ENCODE assay signal across 21 cellular contexts in genomic region chr9:134869554-134870310, GRCh38. TPM values are rescaled to one million over a fixed set of nuclear protein-coding genes. Genes with fewer than 3 reads are reported as not detected.
DNase-seq lines count a peak whose midpoint lies in the region; TF ChIP-seq lines count a peak whose summit lies in the region.
"Had no signal": no experiment of that assay in that cellular context is flagged by ENCODE, and none has a peak within 500 bp of the region (broad histone marks: within the 10 kb centered on the region; RNA-seq: fewer than 3 reads in every experiment).

No MANE protein-coding gene starts in this region.

- TF ChIP-seq CTCF in GM13977 (IDR thresholded peaks at IDR 0.05; ENCODE audit: extremely low read depth, insufficient read depth, missing control alignments) = no peak
- TF ChIP-seq CTCF in OCI-LY1 (IDR thresholded peaks at IDR 0.05; ENCODE audit: low read length) = no peak
- TF ChIP-seq CTCF in endodermal cell (conservative IDR thresholded peaks at IDR 0.05) = no peak

- H3K4me1 ChIP-seq in OCI-LY1 (ENCODE audit: insufficient read depth, low read length, severe bottlenecking) (peaks cover 33% of the 10 kb centered on the region), endodermal cell (ENCODE audit: control insufficient read depth, insufficient read depth, low read length) (no peaks in the 10 kb centered on the region)

- H3K79me2 ChIP-seq in OCI-LY1 (ENCODE audit: insufficient read depth, low read length) = peaks cover 60% of the 10 kb centered on the region

- H3K27me3 ChIP-seq in OCI-LY1 (ENCODE audit: insufficient read depth, low read length) (no peaks in the 10 kb centered on the region), endodermal cell (ENCODE audit: control insufficient read depth, insufficient read depth, low read length, poor library complexity, severe bottlenecking) (no peaks in the 10 kb centered on the region)
- H3K27me3 ChIP-seq: SJCRH30 had no signal

- H3K36me3 ChIP-seq in OCI-LY1 (ENCODE audit: insufficient read depth, low read length) = peaks cover 57% of the 10 kb centered on the region
- H3K36me3 ChIP-seq in endodermal cell (ENCODE audit: control insufficient read depth, insufficient read depth, low read length) = no peaks in the 10 kb centered on the region
- H3K36me3 ChIP-seq: SJCRH30 had no signal

- no peaks in the 10 kb centered on the region for H3K27me3 Mint-ChIP-seq in endodermal cell (ENCODE audit: insufficient read depth)

- peak overlapping the region; percentile 64 for H3K27ac Mint-ChIP-seq in endodermal cell

- H3K9ac ChIP-seq in OCI-LY1 (ENCODE audit: low read length) (peak overlapping the region; percentile 97; the same call in 1 of the 2 replicates), endodermal cell (ENCODE audit: extremely low read depth, low read length, poor library complexity, severe bottlenecking) (no peak overlapping the region)
- H3K9ac ChIP-seq: GM23248 had no signal

- H3K9me3 ChIP-seq in OCI-LY1 (ENCODE audit: low read length) = peaks cover 18% of the 10 kb centered on the region
- no peaks in the 10 kb centered on the region for H3K9me3 ChIP-seq in endodermal cell (ENCODE audit: control insufficient read depth, low read length)
- H3K9me3 ChIP-seq: SJCRH30 had no signal

- no peaks in the 10 kb centered on the region for H3K4me1 Mint-ChIP-seq in endodermal cell

- WGBS in endodermal cell (ENCODE audit: insufficient coverage in 1 of 2, insufficient read length in 1 of 2), 2 experiments = 91 to 100% methylated on average over 1 to 18 of the region's 18 CpGs

- H3K9me2 ChIP-seq in OCI-LY1 (ENCODE audit: low read depth, low read length) = no peaks in the 10 kb centered on the region

- H3K27ac ChIP-seq in OCI-LY1 (ENCODE audit: low read depth, low read length, poor library complexity, severe bottlenecking) = peak overlapping the region; percentile 86
- no peak overlapping the region for H3K27ac ChIP-seq in endodermal cell (ENCODE audit: low read depth, low read length)
- H3K27ac ChIP-seq: C4-2B, GM23248, SJCRH30 had no signal

- H3K4me3 ChIP-seq in OCI-LY1 (ENCODE audit: low read depth, low read length, poor library complexity, severe bottlenecking) (peak overlapping the region; percentile 99), endodermal cell (ENCODE audit: low read length) (no peak overlapping the region)
- H3K4me3 ChIP-seq: GM23248, SJCRH30 had no signal

- DNase-seq in GM13977 (ENCODE audit: low spot score) (peak; percentile 42), endodermal cell (no peak), posterior vena cava (ENCODE audit: low spot score) (peak; percentile 58), HuH-7 (ENCODE audit: low spot score) (no peak), SKM-1 treated with dmso at 0.1 percent for 144 hours (lab: John Stamatoyannopoulos, UW; ENCODE audit: unreplicated experiment) (no peak), SHP77 treated with DMSO at 0.1 percent for 48 hours (lab: John Stamatoyannopoulos, UW) (no peak)
- no peak for DNase-seq in activated CD4-positive, alpha-beta T cell treated with anti-CD3 and anti-CD28 coated beads for 4 hours
- DNase-seq: DMS79, GM23248, MM.1S, NCI-H1092 treated with DMSO at 0.1 percent for 48 hours, NCI-H146, NCI-H2029 treated with DMSO at 0.1 percent for 48 hours, NCI-H2227 treated with DMSO at 0.1 percent for 48 hours, NCI-H510A treated with DMSO at 0.1 percent for 48 hours, NCI-H82 had no signal

- intact Hi-C loops in posterior vena cava (cut with DNase I) = no loop called here

- H3K4me2 ChIP-seq in OCI-LY1 (ENCODE audit: low read length) = peak overlapping the region; percentile 91

- in situ Hi-C loops in GM13977 (cut with MboI; ENCODE audit: low pct_unique_long_range_greater_than_20kb, low sequenced_read_pairs, unreplicated experiment) = no loop called here

- H2AFZ ChIP-seq in OCI-LY1 (ENCODE audit: low read length) = no peak overlapping the region
- H2AFZ ChIP-seq: GM23248 had no signal

- no peaks in the 10 kb centered on the region for H3F3A ChIP-seq in OCI-LY1 (ENCODE audit: insufficient read depth, low read length)

- H3K36me3 Mint-ChIP-seq in endodermal cell (ENCODE audit: low read depth) = no peaks in the 10 kb centered on the region

- no peaks in the 10 kb centered on the region for H4K20me1 ChIP-seq in OCI-LY1 (ENCODE audit: insufficient read depth, low read length)

- peaks cover 2% of the 10 kb centered on the region for H3K9me3 Mint-ChIP-seq in endodermal cell

- H3K4me3 Mint-ChIP-seq in endodermal cell = no peak overlapping the region

RNA-seq across cellular contexts. Expression of gene FCN2, which starts 10.9 kb away (rescaled TPM):
- total RNA-seq in endodermal cell (not detected), posterior vena cava (not detected)
- not detected for polyA plus RNA-seq in endodermal cell (2013, experiment 1 of 2)
- not detected for polyA plus RNA-seq in endodermal cell (2013, experiment 2 of 2)
- total RNA-seq: A673, GM23248, LHCN-M2, SJCRH30 had no signal
- polyA plus RNA-seq: GM23248 had no signal

RNA-seq across cellular contexts. Expression of gene FCN1, which starts 48.0 kb away (rescaled TPM):
- total RNA-seq in endodermal cell = not detected
- polyA plus RNA-seq in endodermal cell (2013, experiment 1 of 2) = not detected
- polyA plus RNA-seq in endodermal cell (2013, experiment 2 of 2) = not detected
- 10 to 100 TPM in 1 of 2 donors, 1 to 10 TPM in 1; 7.1 to 16.5 TPM for total RNA-seq in posterior vena cava
- total RNA-seq: A673, GM23248, LHCN-M2, SJCRH30 had no signal
- polyA plus RNA-seq: GM23248 had no signal

Comparison
In these comparisons a context has a peak if more than half of its experiments do, and no peak if none do; other contexts are left out.
1. DNase-seq: peak in GM13977 (single experiment) and posterior vena cava (single experiment); none in endodermal cell (single experiment), HuH-7 (single experiment), activated CD4-positive, alpha-beta T cell treated with anti-CD3 and anti-CD28 coated beads for 4 hours (0 of 2), SKM-1 treated with dmso at 0.1 percent for 144 hours (single experiment) and SHP77 treated with DMSO at 0.1 percent for 48 hours (single experiment).
2. RNA of gene FCN1, which starts 48.0 kb away (total RNA-seq): 7.1 to 16.5 TPM in posterior vena cava; not detected in endodermal cell; every median in the first group is over 4 times any median in the second.